ENCODE assay signal across 8 cellular contexts in the genomic region with DNA sequence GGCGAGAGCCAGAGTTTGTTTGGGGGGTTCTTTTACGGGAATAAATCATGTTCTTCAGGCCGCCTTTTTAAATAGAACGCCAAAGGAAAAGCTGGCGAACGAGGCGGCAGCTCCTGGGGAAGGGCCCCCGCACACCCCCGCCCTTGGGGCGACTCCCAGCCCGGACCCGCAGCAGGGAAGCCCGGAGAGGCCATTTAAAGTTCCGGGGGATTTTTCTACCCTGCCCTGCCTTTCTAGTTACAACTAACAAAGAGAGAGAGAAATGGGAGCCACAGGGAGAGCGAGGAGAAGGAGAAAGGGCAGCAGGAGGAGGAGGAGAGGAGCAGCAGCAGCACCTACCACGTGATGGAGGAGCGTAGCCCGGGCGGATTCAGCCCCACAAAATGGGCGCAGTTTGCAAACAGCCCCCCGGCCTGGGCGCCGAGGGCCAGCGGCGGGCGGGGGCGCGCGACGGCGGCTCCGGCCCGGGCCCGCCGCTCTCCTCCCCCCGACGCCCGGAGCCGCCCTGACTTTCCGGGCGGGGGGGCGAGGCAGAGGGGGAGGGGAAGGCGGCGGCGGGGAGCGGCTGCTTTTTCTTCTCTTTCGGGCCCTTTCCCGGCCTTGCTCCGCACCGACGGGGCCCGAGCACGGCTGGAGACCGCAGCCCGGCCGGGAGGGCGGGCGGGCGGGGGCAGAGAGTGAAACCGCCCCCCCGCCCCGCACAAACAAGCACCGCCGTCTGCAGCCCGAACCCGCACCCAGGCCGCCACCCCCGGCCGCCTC. TPM values are rescaled to one million over a fixed set of nuclear protein-coding genes. Genes with fewer than 3 reads are reported as not detected.
A peak's percentile ranks its signal among the peaks of the same experiment; 100 is the strongest.
DNase-seq lines count a peak whose midpoint lies in the region; ATAC-seq and TF ChIP-seq lines count a peak whose summit lies in the region.

No MANE protein-coding gene starts in this region.

- intact Hi-C loops in lower leg skin (cut with DNase I; ENCODE audit: low total_unique reads): no loop called here

- H3K4me3 ChIP-seq in lower leg skin (ENCODE audit: low read depth, poor library complexity, severe bottlenecking): peak overlapping the region; percentile 88

- DNase-seq in Ammon's horn (ENCODE audit: low spot score) (peak; percentile 92), NCI-H524 (lab: John Stamatoyannopoulos, UW) (peak; percentile 89 to 93), dermis blood vessel endothelial cell (peak; percentile 73), lower leg skin (ENCODE audit: low spot score in 2 of 2) (peak; percentile 56 to 92)
- peak; percentile 76 for DNase-seq in activated CD4-positive, alpha-beta T cell treated with anti-CD3 and anti-CD28 coated beads for 48 hours
- DNase-seq in stimulated activated CD4-positive, alpha-beta T cell treated with anti-CD3 and anti-CD28 coated beads, Interleukin-4, amount 100 ng/mL, for 4 hours: peak; percentile 48 to 61

- TF ChIP-seq POLR2A in lower leg skin (IDR thresholded peaks at IDR 0.05): no peak

- ATAC-seq in GM19035 (IDR thresholded peaks at IDR 0.05; ENCODE audit: unreplicated experiment) (peak; percentile 32), HG03280 (IDR thresholded peaks at IDR 0.05; ENCODE audit: unreplicated experiment) (peak; percentile 29)

- WGBS in lower leg skin, 2 donors: 1% methylated on average over 29 to 49 of the region's 69 CpGs

- TF ChIP-seq CTCF in lower leg skin (IDR thresholded peaks at IDR 0.05): no peak

RNA-seq across cellular contexts. Expression of a gene that starts 0.6 kb away (rescaled TPM):
- total RNA-seq in dermis blood vessel endothelial cell: 52.9 and 87.0 TPM in 2 replicates
- 100 to 1,000 TPM in 1 of 4 donors, 10 to 100 TPM in 3; 53.8 to 107 (median 60.6) TPM for total RNA-seq in lower leg skin

Comparison
In these comparisons a context has a peak if more than half of its experiments do, and no peak if none do; other contexts are left out.
1. Peak in every context shown above with its lines: DNase-seq, ATAC-seq and H3K4me3 ChIP-seq.